8 cellular contexts compared by ENCODE assay signal in genomic region chr11:130070109-130070828, GRCh38. TPM values are rescaled to one million over a fixed set of nuclear protein-coding genes. Genes with fewer than 3 reads are reported as not detected.
DNase-seq lines count a peak whose midpoint lies in the region; ATAC-seq and TF ChIP-seq lines count a peak whose summit lies in the region.

No MANE protein-coding gene starts in this region.

- POLR2A ChIA-PET in AG04449 (lab: Yijun Ruan, JAX) = interaction anchor here (0.7 to 2.3 kb wide), 3 partner anchors 67 to 1164 kb away, joined by 3 to 12 read pairs (median 3); partner anchors contain the start of gene PRDM10

- ATAC-seq in GM18867 (IDR thresholded peaks at IDR 0.05; ENCODE audit: unreplicated experiment) (peak; percentile 30), HG03108 (IDR thresholded peaks at IDR 0.05; ENCODE audit: unreplicated experiment) (peak; percentile 19)

- H3K4me3 ChIP-seq in AG04449 (ENCODE audit: low read depth, low read length) = peak overlapping the region; percentile 75
- peak overlapping the region; percentile 92 for H3K4me3 ChIP-seq in SK-N-MC
- peak overlapping the region; percentile 64 to 98 (median 70) for H3K4me3 ChIP-seq in adrenal gland
- H3K4me3 ChIP-seq in right atrium auricular region = peak overlapping the region; percentile 92 to 95
- H3K4me3 ChIP-seq in rectal smooth muscle tissue (ENCODE audit: low read length) = peak overlapping the region; percentile 92

- CTCF ChIA-PET in AG04449 (lab: Yijun Ruan, JAX) = interaction anchor here (0.7 to 2.1 kb wide), 7 partner anchors 9 to 147 kb away, joined by 3 to 8 read pairs (median 4); no protein-coding TSS in a partner anchor

- WGBS in adrenal gland, 4 donors = 0 to 1% (median 0%) methylated on average over 18 to 99 of the region's 99 CpGs

- H3K9me3 ChIP-seq in SK-N-MC (ENCODE audit: low read depth, low read length) (no peaks in the 10 kb centered on the region), adrenal gland (replicated peaks in 1 of 3) (no peaks in the 10 kb centered on the region), right atrium auricular region (no peaks in the 10 kb centered on the region)

- H3K27ac ChIP-seq in SK-N-MC (no peak overlapping the region), adrenal gland (peak overlapping the region in 4 of 5 donors; percentile 58 to 96 (median 96)), right atrium auricular region (peak overlapping the region; percentile 91 to 96), rectal smooth muscle tissue (ENCODE audit: low read depth, low read length) (peak overlapping the region; percentile 92)

- H3K4me1 ChIP-seq in adrenal gland (replicated peaks in 1 of 2) (peaks cover 7 to 16% of the 10 kb centered on the region in 2 donors), right atrium auricular region (peaks cover 0 to 25% of the 10 kb centered on the region in 2 donors), rectal smooth muscle tissue (ENCODE audit: control insufficient read depth, insufficient read depth, low read length) (peaks cover 9% of the 10 kb centered on the region)

- H3K9ac ChIP-seq in SK-N-MC (ENCODE audit: insufficient read length) = peak overlapping the region; percentile 76
- peak overlapping the region; percentile 77 for H3K9ac ChIP-seq in rectal smooth muscle tissue (ENCODE audit: low read length)

- H3K36me3 ChIP-seq in SK-N-MC (ENCODE audit: insufficient read depth, low read length) (no peaks in the 10 kb centered on the region; the same call in 1 of the 2 replicates), adrenal gland (replicated peaks in 1 of 2) (no peaks in the 10 kb centered on the region), right atrium auricular region (no peaks in the 10 kb centered on the region), rectal smooth muscle tissue (ENCODE audit: control insufficient read depth, insufficient read depth, low read length) (no peaks in the 10 kb centered on the region)

- TF ChIP-seq CTCF in AG04449 (IDR thresholded peaks at IDR 0.05; ENCODE audit: insufficient read depth, low read length, missing control alignments) = no peak
- peak in 1 of 6 experiments; percentile 21 for TF ChIP-seq CTCF in adrenal gland (IDR thresholded peaks at IDR 0.05)
- no peak for TF ChIP-seq CTCF in right atrium auricular region (IDR thresholded peaks at IDR 0.05)

- peak in 1 of 2 donors; percentile 40 for TF ChIP-seq POLR2A in adrenal gland (IDR thresholded peaks at IDR 0.05)

- DNase-seq in AG04449 (ENCODE audit: low read depth, low spot score) (no peak), SK-N-MC (ENCODE audit: low read depth, low spot score) (no peak), adrenal gland (peak; percentile 52 to 71 (median 59)), right atrium auricular region (ENCODE audit: low spot score) (no peak), NCI-H187 (lab: John Stamatoyannopoulos, UW) (no peak)

- intact Hi-C loops in adrenal gland (cut with DNase I) = loop anchor here (10.0 kb wide), 1 partner anchor 55 kb away; no protein-coding TSS in a partner anchor

- H3K27me3 ChIP-seq in adrenal gland (no peaks in the 10 kb centered on the region), right atrium auricular region (no peaks in the 10 kb centered on the region), rectal smooth muscle tissue (ENCODE audit: control insufficient read depth, insufficient read depth, low read length) (no peaks in the 10 kb centered on the region)

RNA-seq across cellular contexts. Expression of gene APLP2, which starts 0.6 kb away (rescaled TPM):
- total RNA-seq in adrenal gland (100 to 1,000 TPM; 217 to 374 (median 307) TPM), right atrium auricular region (100 to 1,000 TPM; 326 to 454 TPM)
- polyA plus RNA-seq in adrenal gland = 100 to 1,000 TPM in 1 of 3 donors, 10 to 100 TPM in 2; 85.0 to 237 (median 95.6) TPM

Comparison
In these comparisons a context has a peak if more than half of its experiments do, and no peak if none do; other contexts are left out.
1. DNase-seq: peak in adrenal gland (7 of 7); none in AG04449 (single experiment), SK-N-MC (single experiment), right atrium auricular region (single experiment) and NCI-H187 (0 of 2).
2. Peak in every context shown above with its lines, with median percentiles within 50 percentile points of each other: H3K4me3 ChIP-seq.